Comparison of ENCODE assay signal across 8 cellular contexts in genomic region chr14:64761441-64762043, GRCh38. TPM values are rescaled to one million over a fixed set of nuclear protein-coding genes. Genes with fewer than 3 reads are reported as not detected.
DNase-seq lines count a peak whose midpoint lies in the region; ATAC-seq and TF ChIP-seq lines count a peak whose summit lies in the region.

No MANE protein-coding gene starts in this region.

- ATAC-seq in GM18519 (IDR thresholded peaks at IDR 0.05; ENCODE audit: low FRiP score, unreplicated experiment): no peak

- no peak overlapping the region for H2BK15ac ChIP-seq in mesendoderm (replicated peaks; ENCODE audit: low read depth)

- no peak overlapping the region for H2AK5ac ChIP-seq in mesendoderm (ENCODE audit: low read length)

- no peak overlapping the region for H3K18ac ChIP-seq in mesendoderm (ENCODE audit: low read length)

- no peak overlapping the region for H3K4me3 ChIP-seq in Karpas-422 (ENCODE audit: low read length)
- peak overlapping the region in 1 of 2 donors; percentile 14 for H3K4me3 ChIP-seq in mucosa of rectum (ENCODE audit: low read length in 2 of 2)
- H3K4me3 ChIP-seq in mesendoderm (ENCODE audit: low read length): no peak overlapping the region

- H3K9me3 ChIP-seq in Karpas-422 (ENCODE audit: low read length) (no peaks in the 10 kb centered on the region), mucosa of rectum (ENCODE audit: control insufficient read depth in 2 of 2, low read length in 2 of 2) (no peaks in the 10 kb centered on the region)

- H3K4me1 ChIP-seq in Karpas-422 (ENCODE audit: low read length) (peaks cover 29% of the 10 kb centered on the region), mucosa of rectum (ENCODE audit: control insufficient read depth in 2 of 2, insufficient read depth in 2 of 2, low read length in 2 of 2) (peaks cover 42 to 46% of the 10 kb centered on the region in 2 donors), mesendoderm (ENCODE audit: control insufficient read depth, low read depth, low read length) (peaks cover 30% of the 10 kb centered on the region)

- H3K23ac ChIP-seq in mesendoderm (ENCODE audit: low read length): no peak overlapping the region

- H3K9me3 Mint-ChIP-seq in chondrocyte (ENCODE audit: low read depth): no peaks in the 10 kb centered on the region

- H3K27ac ChIP-seq in 22Rv1 (peak overlapping the region; percentile 38), Karpas-422 (ENCODE audit: low read length) (no peak overlapping the region), mucosa of rectum (ENCODE audit: low read depth in 2 of 2, low read length in 2 of 2) (peak overlapping the region; percentile 43 to 58), mesendoderm (ENCODE audit: low read depth, low read length) (no peak overlapping the region)

- no peak overlapping the region for H2AFZ ChIP-seq in Karpas-422 (ENCODE audit: low read length)

- H4K20me1 ChIP-seq in Karpas-422 (ENCODE audit: insufficient read depth, low read depth, low read length): no peaks in the 10 kb centered on the region; the same call in 1 of the 2 replicates

- no peak overlapping the region for H3K4ac ChIP-seq in mesendoderm (ENCODE audit: low read depth, low read length)

- no peaks in the 10 kb centered on the region for H3K9me2 ChIP-seq in Karpas-422 (replicated peaks; ENCODE audit: insufficient read depth, low read length)

- H3K4me2 ChIP-seq in Karpas-422 (ENCODE audit: low read depth, low read length, poor library complexity, severe bottlenecking) (no peak overlapping the region), mesendoderm (ENCODE audit: low read length) (no peak overlapping the region)

- no peak overlapping the region for H4K5ac ChIP-seq in mesendoderm (ENCODE audit: low read length)

- no peaks in the 10 kb centered on the region for H3K79me1 ChIP-seq in mesendoderm (ENCODE audit: low read length)

- H3K27ac Mint-ChIP-seq in chondrocyte (ENCODE audit: unreplicated experiment): peak overlapping the region; percentile 94

- no peak overlapping the region for H2BK120ac ChIP-seq in mesendoderm (ENCODE audit: low read depth, low read length)

- peak; percentile 51 for DNase-seq in Karpas-422
- peak; percentile 51 for DNase-seq in chondrocyte (ENCODE audit: low spot score)
- DNase-seq in mesendoderm: no peak
- no peak for DNase-seq in DMS114 treated with DMSO at 0.1 percent for 48 hours (lab: John Stamatoyannopoulos, UW; ENCODE audit: unreplicated experiment)
- DNase-seq in GM19238 (ENCODE audit: insufficient read length, low spot score): no peak

- H4K8ac ChIP-seq in mesendoderm (ENCODE audit: low read depth, low read length): no peak overlapping the region

- no peak overlapping the region for H3K9ac ChIP-seq in Karpas-422 (ENCODE audit: low read length)
- peak overlapping the region; percentile 9 to 26 for H3K9ac ChIP-seq in mucosa of rectum (ENCODE audit: low read depth in 1 of 2, low read length in 2 of 2)
- H3K9ac ChIP-seq in mesendoderm (ENCODE audit: low read length): no peak overlapping the region

- H3K27me3 ChIP-seq in Karpas-422 (ENCODE audit: low read length) (no peaks in the 10 kb centered on the region; the same call in 1 of the 2 replicates), mucosa of rectum (ENCODE audit: control insufficient read depth in 2 of 2, insufficient read depth in 2 of 2, low read length in 2 of 2) (no peaks in the 10 kb centered on the region), mesendoderm (ENCODE audit: insufficient read depth, low read length, poor library complexity) (no peaks in the 10 kb centered on the region)

- H3K27me3 Mint-ChIP-seq in chondrocyte (ENCODE audit: low read depth): no peaks in the 10 kb centered on the region

- no peaks in the 10 kb centered on the region for H3K79me2 ChIP-seq in Karpas-422 (ENCODE audit: low read length)
- no peaks in the 10 kb centered on the region for H3K79me2 ChIP-seq in mesendoderm (ENCODE audit: control insufficient read depth, insufficient read depth, low read length)

- H3K4me3 Mint-ChIP-seq in chondrocyte (ENCODE audit: unreplicated experiment): peak overlapping the region; percentile 37

- no peak overlapping the region for H2BK5ac ChIP-seq in mesendoderm (ENCODE audit: low read length)

- no CpG with 5 or more reads among the region's 5 CpGs for WGBS in mesendoderm (ENCODE audit: extremely low coverage, insufficient coverage, low lambda C conversion rate)

- H3K36me3 ChIP-seq in Karpas-422 (ENCODE audit: insufficient read depth, low read length) (no peaks in the 10 kb centered on the region), mucosa of rectum (ENCODE audit: control insufficient read depth in 2 of 2, insufficient read depth in 2 of 2, low read length in 2 of 2) (no peaks in the 10 kb centered on the region), mesendoderm (ENCODE audit: control insufficient read depth, insufficient read depth, low read length) (no peaks in the 10 kb centered on the region)

- peaks cover 83% of the 10 kb centered on the region for H3K4me1 Mint-ChIP-seq in chondrocyte (ENCODE audit: low read depth)

- peaks cover 2% of the 10 kb centered on the region for H3K36me3 Mint-ChIP-seq in chondrocyte (ENCODE audit: low read depth)

- no peak overlapping the region for H3K56ac ChIP-seq in mesendoderm (ENCODE audit: low read length)

- TF ChIP-seq CTCF in 22Rv1 (IDR thresholded peaks at IDR 0.05): peak; percentile 39
- TF ChIP-seq CTCF in chondrocyte (IDR thresholded peaks at IDR 0.05): peak; percentile 60

RNA-seq across cellular contexts. Expression of gene PLEKHG3, which starts 57.3 kb away (rescaled TPM):
- not detected in 2 replicates for total RNA-seq in Karpas-422 (2014; rRNA removed; shearing (Covaris generic); ENCODE audit: low replicate concordance)
- 46.3 to 133 TPM (median 131 TPM) in 3 replicates for total RNA-seq in chondrocyte
- polyA plus RNA-seq in mesendoderm (2013, experiment 1 of 2): 20.7 TPM
- 21.8 TPM for polyA plus RNA-seq in mesendoderm (2013, experiment 2 of 2)

Comparison
In these comparisons a context has a peak if more than half of its experiments do, and no peak if none do; other contexts are left out.
1. H3K27ac ChIP-seq: peak in 22Rv1 (single experiment) and mucosa of rectum (2 of 2); none in Karpas-422 (single experiment) and mesendoderm (single experiment).
2. DNase-seq: peak in Karpas-422 (single experiment) and chondrocyte (single experiment); none in mesendoderm (single experiment), DMS114 treated with DMSO at 0.1 percent for 48 hours (single experiment) and GM19238 (single experiment).
3. H3K9ac ChIP-seq: peak in mucosa of rectum (2 of 2); none in Karpas-422 (single experiment) and mesendoderm (single experiment).
4. RNA of gene PLEKHG3, which starts 57.3 kb away (total RNA-seq): 46.3 to 133 TPM in chondrocyte; not detected in Karpas-422; every median in the first group is over 10 times any median in the second.